In genomic region chr10:4285121-4285520, GRCh38 we compare ENCODE assay signal across 13 cellular contexts.
A peak's percentile ranks its signal among the peaks of the same experiment; 100 is the strongest.
DNase-seq lines count a peak whose midpoint lies in the region; ATAC-seq and TF ChIP-seq lines count a peak whose summit lies in the region.
"Had no signal": no experiment of that assay in that cellular context is flagged by ENCODE, and none has a peak within 500 bp of the region (broad histone marks: within the 10 kb centered on the region; RNA-seq: fewer than 3 reads in every experiment).

No MANE protein-coding gene starts in this region.

- H3K27ac ChIP-seq in skin epidermis, result peak overlapping the region in 11 of 21 experiments; percentile 15 to 77 (median 50)
- H3K27ac ChIP-seq: C4-2B, neural progenitor cell had no signal

- H3K4me1 ChIP-seq in HAP-1, result no peaks in the 10 kb centered on the region

- H3K9me3 Mint-ChIP-seq in effector memory CD8-positive, alpha-beta T cell, result no peaks in the 10 kb centered on the region
- H3K9me3 Mint-ChIP-seq: neural progenitor cell had no signal

- H3K27me3 Mint-ChIP-seq in effector memory CD8-positive, alpha-beta T cell, result peaks cover 0 to 9% of the 10 kb centered on the region in 2 donors

- TF ChIP-seq CTCF in AG04449 (IDR thresholded peaks at IDR 0.05; ENCODE audit: insufficient read depth, low read length, missing control alignments), result no peak

- H3K36me3 Mint-ChIP-seq in effector memory CD8-positive, alpha-beta T cell (ENCODE audit: insufficient read depth), result peaks cover 3% of the 10 kb centered on the region
- H3K36me3 Mint-ChIP-seq: brain, neural progenitor cell had no signal

- CTCF ChIA-PET in AG04449 (lab: Yijun Ruan, JAX), result interaction anchor here (0.5 to 0.6 kb wide), 2 partner anchors 14 to 369 kb away, joined by 3 to 4 read pairs; no protein-coding TSS in a partner anchor

- H3K36me3 ChIP-seq in HAP-1 (replicated peaks), result no peaks in the 10 kb centered on the region
- H3K36me3 ChIP-seq: neural progenitor cell had no signal

- peak; percentile 49 for ATAC-seq in effector memory CD8-positive, alpha-beta T cell (replicated peaks)
- no peak for ATAC-seq in HG03025 (IDR thresholded peaks at IDR 0.05; ENCODE audit: low FRiP score, unreplicated experiment)
- ATAC-seq: GM23338 had no signal

- in situ Hi-C loops in HAP-1 (cut with MboI; ENCODE audit: low sequenced_read_pairs), result no loop called here

- H3K4me3 ChIP-seq in AG04449 (ENCODE audit: low read depth, low read length) (no peak overlapping the region), skin epidermis (no peak overlapping the region), HAP-1 (no peak overlapping the region)
- H3K4me3 ChIP-seq: GM23338, neural progenitor cell had no signal

- no peaks in the 10 kb centered on the region for H3K9me3 ChIP-seq in HAP-1

- no peak overlapping the region for H3K4me3 Mint-ChIP-seq in effector memory CD8-positive, alpha-beta T cell
- H3K4me3 Mint-ChIP-seq: brain, GM23338, neural progenitor cell had no signal

- DNase-seq in AG04449 (ENCODE audit: low read depth, low spot score), result peak; percentile 3
- DNase-seq in ELR (ENCODE audit: low read depth), result peak; percentile 47
- DNase-seq in effector memory CD8-positive, alpha-beta T cell, result no peak
- no peak for DNase-seq in iPS-NIHi7 (ENCODE audit: extremely low spot score)
- no peak for DNase-seq in NCI-H2227 treated with DMSO at 0.1 percent for 48 hours (lab: John Stamatoyannopoulos, UW)
- DNase-seq in HAP-1 (ENCODE audit: low spot score in 2 of 2), result no peak
- DNase-seq: NCI-H2081 treated with DMSO at 0.1 percent for 48 hours had no signal

- H3K27me3 ChIP-seq in HAP-1 (ENCODE audit: low read depth), result no peaks in the 10 kb centered on the region
- H3K27me3 ChIP-seq: neural progenitor cell had no signal

- H3K4me1 Mint-ChIP-seq in effector memory CD8-positive, alpha-beta T cell (ENCODE audit: low read depth in 2 of 2), result peaks cover 0 to 5% of the 10 kb centered on the region in 2 donors

- POLR2A ChIA-PET in AG04449 (lab: Yijun Ruan, JAX), result no interaction called here

- peak overlapping the region; percentile 44 to 72 for H3K27ac Mint-ChIP-seq in effector memory CD8-positive, alpha-beta T cell
- H3K27ac Mint-ChIP-seq: GM23338, neural progenitor cell had no signal

Comparison
In these comparisons a context has a peak if more than half of its experiments do, and no peak if none do; other contexts are left out.
1. DNase-seq: peak in AG04449 (single experiment) and ELR (single experiment); none in effector memory CD8-positive, alpha-beta T cell (0 of 3), iPS-NIHi7 (single experiment), NCI-H2227 treated with DMSO at 0.1 percent for 48 hours (single experiment) and HAP-1 (0 of 2).